Comparison of ENCODE assay signal across 21 cellular contexts in genomic region chr20:57616143-57616951, GRCh38. TPM values are rescaled to one million over a fixed set of nuclear protein-coding genes. Genes with fewer than 3 reads are reported as not detected.
DNase-seq lines count a peak whose midpoint lies in the region; ATAC-seq lines count a peak whose summit lies in the region.
"Had no signal": no experiment of that assay in that cellular context is flagged by ENCODE, and none has a peak within 500 bp of the region (broad histone marks: within the 10 kb centered on the region; RNA-seq: fewer than 3 reads in every experiment).

No MANE protein-coding gene starts in this region.

- ATAC-seq in CD4-positive, CD25-positive, alpha-beta regulatory T cell (ENCODE audit: low read depth in 2 of 2): no peak
- ATAC-seq: lower lobe of right lung; SK-N-SH treated with all-trans-retinoic acid at 6 μM for 48 hours; stimulated activated naive B cell treated with anti-CD40 and anti-IgM and Interleukin-4, amounts not matched to agents 10 μg/mL and 1 μg/mL and 100 μg/mL, for 72 hours had no signal

- H3K23ac ChIP-seq in neuronal stem cell (ENCODE audit: low read depth, low read length, poor library complexity): no peak overlapping the region

- H2AFZ ChIP-seq in neuronal stem cell (ENCODE audit: low read length): no peak overlapping the region

- no peak overlapping the region for H3K27ac ChIP-seq in CD4-positive, CD25-positive, alpha-beta regulatory T cell (ENCODE audit: insufficient read depth, low read length, poor library complexity, severe bottlenecking)
- no peak overlapping the region for H3K27ac ChIP-seq in neuronal stem cell (replicated peaks; ENCODE audit: low read length)
- H3K27ac ChIP-seq: lower lobe of right lung, thyroid gland had no signal

- H2AK5ac ChIP-seq in neuronal stem cell (ENCODE audit: low read depth, low read length): peak overlapping the region; percentile 62

- H4K8ac ChIP-seq in neuronal stem cell (ENCODE audit: low read depth, low read length): no peak overlapping the region

- no peak overlapping the region for H2BK120ac ChIP-seq in neuronal stem cell (ENCODE audit: low read depth, low read length)

- peak overlapping the region; percentile 50 for H3K18ac ChIP-seq in neuronal stem cell (ENCODE audit: low read length)

- H3K27me3 ChIP-seq in CD4-positive, CD25-positive, alpha-beta regulatory T cell (ENCODE audit: control insufficient read depth, insufficient read depth, low read length): no peaks in the 10 kb centered on the region
- H3K27me3 ChIP-seq in H7 (ENCODE audit: control insufficient read depth, insufficient read depth, low read length): no peaks in the 10 kb centered on the region
- H3K27me3 ChIP-seq in neuronal stem cell (ENCODE audit: control insufficient read depth in 3 of 3, insufficient read depth in 3 of 3, low read depth in 1 of 3, low read length in 3 of 3): peaks cover 0 to 29% (median 2%) of the 10 kb centered on the region in 3 experiments
- H3K27me3 ChIP-seq: thyroid gland had no signal

- no peaks in the 10 kb centered on the region for H3K79me1 ChIP-seq in neuronal stem cell (ENCODE audit: low read depth, low read length)

- H3K4me1 Mint-ChIP-seq in CD4-positive, CD25-positive, alpha-beta regulatory T cell: peaks cover 10 to 56% (median 27%) of the 10 kb centered on the region in 4 donors
- H3K4me1 Mint-ChIP-seq in dendritic cell treated with granulocyte-macrophage colony-stimulating factor and Interleukin-4, amounts not matched to agents 40 ng/mL and 50 ng/mL, for 4 days (ENCODE audit: low read depth): peaks cover 33% of the 10 kb centered on the region

- WGBS in neuronal stem cell (ENCODE audit: extremely low coverage in 2 of 2, insufficient read length in 2 of 2, insufficient replicate concordance in 1 of 2), 2 donors: no CpG with 5 or more reads among the region's 20 CpGs

- peaks cover 53% of the 10 kb centered on the region for H3K4me1 ChIP-seq in CD4-positive, CD25-positive, alpha-beta regulatory T cell (ENCODE audit: control insufficient read depth, insufficient read depth, low read length, poor library complexity, severe bottlenecking)
- H3K4me1 ChIP-seq in neuronal stem cell (ENCODE audit: control insufficient read depth in 2 of 2, insufficient read depth in 1 of 2, low read depth in 1 of 2, low read length in 2 of 2): no peaks in the 10 kb centered on the region
- H3K4me1 ChIP-seq: Caco-2, HAP-1 had no signal

- H4K91ac ChIP-seq in neuronal stem cell (ENCODE audit: low read depth, low read length, poor library complexity): no peak overlapping the region

- H2BK15ac ChIP-seq in neuronal stem cell (ENCODE audit: low read length): no peak overlapping the region

- intact Hi-C loops in dendritic cell treated with granulocyte-macrophage colony-stimulating factor and Interleukin-4, amounts not matched to agents 40 ng/mL and 50 ng/mL, for 4 days (cut with micrococcal nuclease): no loop called here

- no peak overlapping the region for H3K4me2 ChIP-seq in neuronal stem cell (ENCODE audit: insufficient read depth, low read length, poor library complexity, severe bottlenecking)

- H2BK5ac ChIP-seq in neuronal stem cell (ENCODE audit: low read length): no peak overlapping the region

- peaks cover 48% of the 10 kb centered on the region for H3K36me3 ChIP-seq in CD4-positive, CD25-positive, alpha-beta regulatory T cell (ENCODE audit: control insufficient read depth, insufficient read depth, low read length)
- H3K36me3 ChIP-seq in H7 (replicated peaks; ENCODE audit: control insufficient read depth, insufficient read depth, low read length): no peaks in the 10 kb centered on the region
- H3K36me3 ChIP-seq in neuronal stem cell (replicated peaks in 1 of 2; ENCODE audit: control insufficient read depth in 2 of 2, insufficient read depth in 2 of 2, low read length in 2 of 2): no peaks in the 10 kb centered on the region
- H3K36me3 ChIP-seq: HAP-1, lower lobe of right lung, thyroid gland had no signal

- no peaks in the 10 kb centered on the region for H3K27me3 Mint-ChIP-seq in CD4-positive, CD25-positive, alpha-beta regulatory T cell
- H3K27me3 Mint-ChIP-seq in dendritic cell treated with granulocyte-macrophage colony-stimulating factor and Interleukin-4, amounts not matched to agents 40 ng/mL and 50 ng/mL, for 4 days: peaks cover 13% of the 10 kb centered on the region
- H3K27me3 Mint-ChIP-seq: stimulated activated naive B cell treated with anti-CD40 and anti-IgM and Interleukin-4, amounts not matched to agents 10 μg/mL and 1 μg/mL and 100 μg/mL, for 72 hours had no signal

- peak overlapping the region; percentile 87 for H3K14ac ChIP-seq in neuronal stem cell (ENCODE audit: low read length)

- no peak overlapping the region for H2BK12ac ChIP-seq in neuronal stem cell (ENCODE audit: low read length)

- H3K4ac ChIP-seq in neuronal stem cell (ENCODE audit: low read length): no peak overlapping the region

- no peaks in the 10 kb centered on the region for H3K9me3 Mint-ChIP-seq in CD4-positive, CD25-positive, alpha-beta regulatory T cell
- no peaks in the 10 kb centered on the region for H3K9me3 Mint-ChIP-seq in dendritic cell treated with granulocyte-macrophage colony-stimulating factor and Interleukin-4, amounts not matched to agents 40 ng/mL and 50 ng/mL, for 4 days
- H3K9me3 Mint-ChIP-seq: stimulated activated naive B cell treated with anti-CD40 and anti-IgM and Interleukin-4, amounts not matched to agents 10 μg/mL and 1 μg/mL and 100 μg/mL, for 72 hours had no signal

- H3K36me3 Mint-ChIP-seq in CD4-positive, CD25-positive, alpha-beta regulatory T cell: peaks cover 12% of the 10 kb centered on the region
- no peaks in the 10 kb centered on the region for H3K36me3 Mint-ChIP-seq in dendritic cell treated with granulocyte-macrophage colony-stimulating factor and Interleukin-4, amounts not matched to agents 40 ng/mL and 50 ng/mL, for 4 days (ENCODE audit: low read depth)

- H3K4me3 Mint-ChIP-seq in CD4-positive, CD25-positive, alpha-beta regulatory T cell: peak overlapping the region in 2 of 4 donors; percentile 28 to 61
- no peak overlapping the region for H3K4me3 Mint-ChIP-seq in dendritic cell treated with granulocyte-macrophage colony-stimulating factor and Interleukin-4, amounts not matched to agents 40 ng/mL and 50 ng/mL, for 4 days
- H3K4me3 Mint-ChIP-seq: stimulated activated naive B cell treated with anti-CD40 and anti-IgM and Interleukin-4, amounts not matched to agents 10 μg/mL and 1 μg/mL and 100 μg/mL, for 72 hours had no signal

- H3K27ac Mint-ChIP-seq in CD4-positive, CD25-positive, alpha-beta regulatory T cell: peak overlapping the region; percentile 80 to 97 (median 96)
- H3K27ac Mint-ChIP-seq in dendritic cell treated with granulocyte-macrophage colony-stimulating factor and Interleukin-4, amounts not matched to agents 40 ng/mL and 50 ng/mL, for 4 days: peak overlapping the region; percentile 25
- H3K27ac Mint-ChIP-seq: stimulated activated naive B cell treated with anti-CD40 and anti-IgM and Interleukin-4, amounts not matched to agents 10 μg/mL and 1 μg/mL and 100 μg/mL, for 72 hours had no signal

- H3K4me3 ChIP-seq in CD4-positive, CD25-positive, alpha-beta regulatory T cell (ENCODE audit: low read depth, low read length): no peak overlapping the region
- H3K4me3 ChIP-seq in H7 (ENCODE audit: insufficient read depth, low read depth, low read length): no peak overlapping the region
- no peak overlapping the region for H3K4me3 ChIP-seq in neuronal stem cell (ENCODE audit: low read length in 2 of 2)
- H3K4me3 ChIP-seq: HAP-1, lower lobe of right lung, thyroid gland had no signal

- no peak for DNase-seq in CD4-positive, CD25-positive, alpha-beta regulatory T cell
- DNase-seq in H7: peak; percentile 35
- no peak for DNase-seq in neuronal stem cell (ENCODE audit: low spot score)
- no peak for DNase-seq in putamen (ENCODE audit: low spot score)
- no peak for DNase-seq in NCI-H1436 (lab: John Stamatoyannopoulos, UW)
- no peak for DNase-seq in NCI-H1105 (lab: John Stamatoyannopoulos, UW)
- DNase-seq: activated CD4-positive, CD25-positive, alpha-beta regulatory T cell; dermis blood vessel endothelial cell; Karpas-422; lower lobe of right lung; NCI-H1092; NCI-H510A; stimulated activated naive B cell treated with anti-CD40 and anti-IgM and Interleukin-4, amounts not matched to agents 10 μg/mL and 1 μg/mL and 100 μg/mL, for 72 hours; thyroid gland had no signal

- peak overlapping the region; percentile 30 for H3K9ac ChIP-seq in neuronal stem cell (ENCODE audit: low read depth, low read length, poor library complexity)

- H3K9me3 ChIP-seq in CD4-positive, CD25-positive, alpha-beta regulatory T cell (ENCODE audit: control insufficient read depth in 2 of 2, low read length in 2 of 2): no peaks in the 10 kb centered on the region
- H3K9me3 ChIP-seq in neuronal stem cell (replicated peaks in 1 of 2; ENCODE audit: control insufficient read depth in 2 of 2, insufficient read depth in 1 of 2, low read depth in 1 of 2, low read length in 2 of 2): no peaks in the 10 kb centered on the region
- H3K9me3 ChIP-seq: Caco-2, HAP-1, lower lobe of right lung, thyroid gland had no signal

RNA-seq across cellular contexts. Expression of gene ZBP1, which starts 3.9 kb away (rescaled TPM):
- total RNA-seq in CD4-positive, CD25-positive, alpha-beta regulatory T cell: 67.0 TPM
- 10 to 100 TPM; 12.4 to 33.1 (median 20.3) TPM for polyA plus RNA-seq in CD4-positive, CD25-positive, alpha-beta regulatory T cell
- not detected in 2 replicates for total RNA-seq in H7 (2014; rRNA removed; shearing (Covaris generic))
- not detected for polyA plus RNA-seq in neuronal stem cell (2013, experiment 1 of 2)
- not detected for polyA plus RNA-seq in neuronal stem cell (2013, experiment 2 of 2)
- total RNA-seq: Caco-2, dermis blood vessel endothelial cell, osteoblast, RPMI7951 had no signal

RNA-seq across cellular contexts. Expression of gene PCK1, which starts 55.4 kb away (rescaled TPM):
- not detected for total RNA-seq in CD4-positive, CD25-positive, alpha-beta regulatory T cell
- polyA plus RNA-seq in CD4-positive, CD25-positive, alpha-beta regulatory T cell: not detected
- total RNA-seq in H7 (2014; rRNA removed; shearing (Covaris generic)): not detected in 2 replicates
- polyA plus RNA-seq in neuronal stem cell (2013, experiment 1 of 2): not detected
- polyA plus RNA-seq in neuronal stem cell (2013, experiment 2 of 2): not detected
- total RNA-seq: Caco-2, Daoy, dermis blood vessel endothelial cell, lower lobe of right lung, osteoblast, RPMI7951 had no signal

Comparison
In these comparisons a context has a peak if more than half of its experiments do, and no peak if none do; other contexts are left out.
1. RNA of gene ZBP1, which starts 3.9 kb away (total RNA-seq): 67.0 TPM in CD4-positive, CD25-positive, alpha-beta regulatory T cell (single experiment); not detected in H7; every median in the first group is over 10 times any median in the second.